In genomic region chr3:151227438-151228290, GRCh38 we compare ENCODE assay signal across 1 cellular context.
A peak's percentile ranks its signal among the peaks of the same experiment; 100 is the strongest.
TF ChIP-seq lines count a peak whose summit lies in the region.

No MANE protein-coding gene starts in this region.

TF ChIP-seq in HepG2, 621 proteins besides CTCF, POLR2A, EP300 and RAD21 (continued from another document and continues in another):
- no peak for TF ChIP-seq ELF3 (CRISPR knock-in tag; IDR thresholded peaks at IDR 0.05)
- TF ChIP-seq ZFY (CRISPR knock-in tag; IDR thresholded peaks at IDR 0.05): no peak
- no peak for TF ChIP-seq CHD4 (IDR thresholded peaks at IDR 0.05; ENCODE audit: borderline replicate concordance, low read length)
- no peak for TF ChIP-seq ZNF546 (CRISPR knock-in tag; conservative IDR thresholded peaks at IDR 0.05)
- no peak for TF ChIP-seq HMGA1 (CRISPR knock-in tag; conservative IDR thresholded peaks at IDR 0.05)
- no peak for TF ChIP-seq ZSCAN20 (CRISPR knock-in tag; IDR thresholded peaks at IDR 0.05; ENCODE audit: borderline replicate concordance)
- no peak for TF ChIP-seq NAIF1 (CRISPR knock-in tag; IDR thresholded peaks at IDR 0.05; ENCODE audit: borderline replicate concordance)
- TF ChIP-seq SRF (IDR thresholded peaks at IDR 0.05; ENCODE audit: low read depth, low read length): no peak
- TF ChIP-seq HNRNPLL (IDR thresholded peaks at IDR 0.05; ENCODE audit: low read depth, low read length, poor library complexity, severe bottlenecking): no peak
- TF ChIP-seq ZNF501 (CRISPR knock-in tag; IDR thresholded peaks at IDR 0.05): peak; percentile 51; the same call in 1 of the 2 replicates
- TF ChIP-seq, protein P1, sequence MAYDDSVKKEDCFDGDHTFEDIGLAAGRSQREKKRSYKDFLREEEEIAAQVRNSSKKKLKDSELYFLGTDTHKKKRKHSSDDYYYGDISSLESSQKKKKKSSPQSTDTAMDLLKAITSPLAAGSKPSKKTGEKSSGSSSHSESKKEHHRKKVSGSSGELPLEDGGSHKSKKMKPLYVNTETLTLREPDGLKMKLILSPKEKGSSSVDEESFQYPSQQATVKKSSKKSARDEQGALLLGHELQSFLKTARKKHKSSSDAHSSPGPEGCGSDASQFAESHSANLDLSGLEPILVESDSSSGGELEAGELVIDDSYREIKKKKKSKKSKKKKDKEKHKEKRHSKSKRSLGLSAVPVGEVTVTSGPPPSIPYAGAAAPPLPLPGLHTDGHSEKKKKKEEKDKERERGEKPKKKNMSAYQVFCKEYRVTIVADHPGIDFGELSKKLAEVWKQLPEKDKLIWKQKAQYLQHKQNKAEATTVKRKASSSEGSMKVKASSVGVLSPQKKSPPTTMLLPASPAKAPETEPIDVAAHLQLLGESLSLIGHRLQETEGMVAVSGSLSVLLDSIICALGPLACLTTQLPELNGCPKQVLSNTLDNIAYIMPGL (CRISPR knock-in tag; IDR thresholded peaks at IDR 0.05; ENCODE audit: borderline replicate concordance in 1 of 2, low read depth in 1 of 2): 0 out of 4 replicates have a peak, but pooled peaks of 1 of the 2 experiments have one; percentile 40
- TF ChIP-seq HNF4G (IDR thresholded peaks at IDR 0.05; ENCODE audit: borderline replicate concordance, low read depth, low read length): no peak
- no peak for TF ChIP-seq HNF4G (CRISPR knock-in tag; IDR thresholded peaks at IDR 0.05; ENCODE audit: borderline replicate concordance, low read depth)
- no peak for TF ChIP-seq FIP1L1 (IDR thresholded peaks at IDR 0.05; ENCODE audit: borderline replicate concordance, insufficient read depth, low read depth, low read length)
- no peak for TF ChIP-seq ZNF34 (CRISPR knock-in tag; IDR thresholded peaks at IDR 0.05; ENCODE audit: borderline replicate concordance)
- no peak for TF ChIP-seq ZBTB39 (CRISPR knock-in tag; IDR thresholded peaks at IDR 0.05)
- no peak for TF ChIP-seq RORA (CRISPR knock-in tag; IDR thresholded peaks at IDR 0.05)
- no peak for TF ChIP-seq PHF21A (CRISPR knock-in tag; IDR thresholded peaks at IDR 0.05)
- TF ChIP-seq GATAD2A (CRISPR knock-in tag; IDR thresholded peaks at IDR 0.05): 0 out of 2 replicates have a peak, but pooled peaks have one; percentile 24
- TF ChIP-seq CREB1 (IDR thresholded peaks at IDR 0.05): no peak
- TF ChIP-seq CREB1 (CRISPR knock-in tag; IDR thresholded peaks at IDR 0.05): no peak
- TF ChIP-seq ZNF775 (CRISPR knock-in tag; IDR thresholded peaks at IDR 0.05; ENCODE audit: borderline replicate concordance): no peak
- TF ChIP-seq ZNF232 (CRISPR knock-in tag; IDR thresholded peaks at IDR 0.05; ENCODE audit: borderline replicate concordance): no peak
- TF ChIP-seq, protein P2, sequence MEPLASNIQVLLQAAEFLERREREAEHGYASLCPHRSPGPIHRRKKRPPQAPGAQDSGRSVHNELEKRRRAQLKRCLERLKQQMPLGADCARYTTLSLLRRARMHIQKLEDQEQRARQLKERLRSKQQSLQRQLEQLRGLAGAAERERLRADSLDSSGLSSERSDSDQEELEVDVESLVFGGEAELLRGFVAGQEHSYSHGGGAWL (CRISPR knock-in tag; IDR thresholded peaks at IDR 0.05): no peak
- no peak for TF ChIP-seq HNRNPH1 (optimal IDR thresholded peaks at IDR 0.05; ENCODE audit: low read depth, low read length)
- no peak for TF ChIP-seq CEBPZ (IDR thresholded peaks at IDR 0.05; ENCODE audit: low read length)
- 0 out of 2 replicates have a peak, but pooled peaks have one; percentile 46 for TF ChIP-seq ZNF230 (CRISPR knock-in tag; IDR thresholded peaks at IDR 0.05)
- TF ChIP-seq HNF1B (CRISPR knock-in tag; IDR thresholded peaks at IDR 0.05): peak; percentile 68; the same call in 1 of the 2 replicates
- no peak for TF ChIP-seq PHB2 (IDR thresholded peaks at IDR 0.05; ENCODE audit: partially characterized antibody)
- no peak for TF ChIP-seq PATZ1 (CRISPR knock-in tag; IDR thresholded peaks at IDR 0.05)
- no peak for TF ChIP-seq SAFB2 (CRISPR knock-in tag; IDR thresholded peaks at IDR 0.05; ENCODE audit: borderline replicate concordance, low read depth)
- TF ChIP-seq NBN (conservative IDR thresholded peaks at IDR 0.05): no peak
- no peak for TF ChIP-seq PPARG (CRISPR knock-in tag; conservative IDR thresholded peaks at IDR 0.05)
- no peak for TF ChIP-seq HDAC1 (CRISPR knock-in tag; IDR thresholded peaks at IDR 0.05)
- no peak for TF ChIP-seq ZNF678 (CRISPR knock-in tag; IDR thresholded peaks at IDR 0.05)
- no peak for TF ChIP-seq TEAD2 (CRISPR knock-in tag; IDR thresholded peaks at IDR 0.05)
- TF ChIP-seq ZBTB20 (CRISPR knock-in tag; IDR thresholded peaks at IDR 0.05; ENCODE audit: borderline replicate concordance, low read depth): no peak
- TF ChIP-seq SOX6 (IDR thresholded peaks at IDR 0.05): no peak
- no peak; the same call in 1 of the 2 replicates for TF ChIP-seq SOX6 (CRISPR knock-in tag; IDR thresholded peaks at IDR 0.05)
- TF ChIP-seq NFYC (CRISPR knock-in tag; IDR thresholded peaks at IDR 0.05): no peak
- no peak for TF ChIP-seq TCF7L2 (IDR thresholded peaks at IDR 0.05; ENCODE audit: low read depth, low read length)
- TF ChIP-seq WIZ (CRISPR knock-in tag; IDR thresholded peaks at IDR 0.05): no peak
- TF ChIP-seq, protein P3, sequence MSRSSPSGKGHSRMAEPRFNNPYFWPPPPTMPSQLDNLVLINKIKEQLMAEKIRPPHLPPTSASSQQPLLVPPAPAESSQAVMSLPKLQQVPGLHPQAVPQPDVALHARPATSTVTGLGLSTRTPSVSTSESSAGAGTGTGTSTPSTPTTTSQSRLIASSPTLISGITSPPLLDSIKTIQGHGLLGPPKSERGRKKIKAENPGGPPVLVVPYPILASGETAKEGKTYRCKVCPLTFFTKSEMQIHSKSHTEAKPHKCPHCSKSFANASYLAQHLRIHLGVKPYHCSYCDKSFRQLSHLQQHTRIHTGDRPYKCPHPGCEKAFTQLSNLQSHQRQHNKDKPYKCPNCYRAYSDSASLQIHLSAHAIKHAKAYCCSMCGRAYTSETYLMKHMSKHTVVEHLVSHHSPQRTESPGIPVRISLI (CRISPR knock-in tag; IDR thresholded peaks at IDR 0.05; ENCODE audit: borderline replicate concordance): no peak; the same call in 1 of the 2 replicates
- no peak for TF ChIP-seq KMT2A (CRISPR knock-in tag; IDR thresholded peaks at IDR 0.05)
- no peak for TF ChIP-seq ZNF496 (CRISPR knock-in tag; IDR thresholded peaks at IDR 0.05; ENCODE audit: insufficient replicate concordance)
- peak; percentile 37; the same call in 1 of the 2 replicates for TF ChIP-seq IRF2 (CRISPR knock-in tag; IDR thresholded peaks at IDR 0.05)
- no peak for TF ChIP-seq HOXD1 (CRISPR knock-in tag; IDR thresholded peaks at IDR 0.05)
- TF ChIP-seq ATF1 (CRISPR knock-in tag; IDR thresholded peaks at IDR 0.05): no peak
- no peak for TF ChIP-seq ZNF280B (CRISPR knock-in tag; IDR thresholded peaks at IDR 0.05; ENCODE audit: borderline replicate concordance)
- no peak for TF ChIP-seq ZBTB1 (CRISPR knock-in tag; IDR thresholded peaks at IDR 0.05; ENCODE audit: borderline replicate concordance)
- TF ChIP-seq JUN (CRISPR knock-in tag; IDR thresholded peaks at IDR 0.05): no peak
- TF ChIP-seq, protein P4, sequence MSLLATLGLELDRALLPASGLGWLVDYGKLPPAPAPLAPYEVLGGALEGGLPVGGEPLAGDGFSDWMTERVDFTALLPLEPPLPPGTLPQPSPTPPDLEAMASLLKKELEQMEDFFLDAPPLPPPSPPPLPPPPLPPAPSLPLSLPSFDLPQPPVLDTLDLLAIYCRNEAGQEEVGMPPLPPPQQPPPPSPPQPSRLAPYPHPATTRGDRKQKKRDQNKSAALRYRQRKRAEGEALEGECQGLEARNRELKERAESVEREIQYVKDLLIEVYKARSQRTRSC (CRISPR knock-in tag; IDR thresholded peaks at IDR 0.05; ENCODE audit: low read depth): no peak
- TF ChIP-seq SMAD1 (CRISPR knock-in tag; IDR thresholded peaks at IDR 0.05; ENCODE audit: borderline replicate concordance, low read depth): no peak
- TF ChIP-seq, protein P5, sequence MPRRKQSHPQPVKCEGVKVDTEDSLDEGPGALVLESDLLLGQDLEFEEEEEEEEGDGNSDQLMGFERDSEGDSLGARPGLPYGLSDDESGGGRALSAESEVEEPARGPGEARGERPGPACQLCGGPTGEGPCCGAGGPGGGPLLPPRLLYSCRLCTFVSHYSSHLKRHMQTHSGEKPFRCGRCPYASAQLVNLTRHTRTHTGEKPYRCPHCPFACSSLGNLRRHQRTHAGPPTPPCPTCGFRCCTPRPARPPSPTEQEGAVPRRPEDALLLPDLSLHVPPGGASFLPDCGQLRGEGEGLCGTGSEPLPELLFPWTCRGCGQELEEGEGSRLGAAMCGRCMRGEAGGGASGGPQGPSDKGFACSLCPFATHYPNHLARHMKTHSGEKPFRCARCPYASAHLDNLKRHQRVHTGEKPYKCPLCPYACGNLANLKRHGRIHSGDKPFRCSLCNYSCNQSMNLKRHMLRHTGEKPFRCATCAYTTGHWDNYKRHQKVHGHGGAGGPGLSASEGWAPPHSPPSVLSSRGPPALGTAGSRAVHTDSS (CRISPR knock-in tag; conservative IDR thresholded peaks at IDR 0.05): no peak
- no peak for TF ChIP-seq ZNF343 (CRISPR knock-in tag; IDR thresholded peaks at IDR 0.05)
- TF ChIP-seq FOXA3 (CRISPR knock-in tag; IDR thresholded peaks at IDR 0.05): 0 out of 2 replicates have a peak, but pooled peaks have one; percentile 50
- no peak for TF ChIP-seq ZNF101 (CRISPR knock-in tag; IDR thresholded peaks at IDR 0.05; ENCODE audit: borderline replicate concordance, low read depth)
